28 cellular contexts compared by ENCODE assay signal in genomic region chr16:82732461-82732860, GRCh38.
"Had no signal": no experiment of that assay in that cellular context is flagged by ENCODE, and none has a peak within 500 bp of the region (broad histone marks: within the 10 kb centered on the region; RNA-seq: fewer than 3 reads in every experiment).

No MANE protein-coding gene starts in this region.

- H3K4me2 ChIP-seq: KMS-11, SK-N-SH had no signal

- H3K27ac ChIP-seq: KMS-11, Peyer's patch, RWPE1, SJCRH30, VCaP had no signal

- H3K4me3 ChIP-seq: Peyer's patch, SJCRH30 had no signal

- H3K27me3 ChIP-seq: Peyer's patch, SJCRH30 had no signal

- H3K9me2 ChIP-seq: SK-N-SH had no signal

- DNase-seq: activated CD4-positive, alpha-beta memory T cell treated with anti-CD3 and anti-CD28 coated beads for 36 hours; activated CD4-positive, alpha-beta T cell treated with anti-CD3 and anti-CD28 coated beads, Interleukin-2, amount 10 ng/mL, durations not matched to agents 7 days and 5 days; activated CD4-positive, CD25-positive, alpha-beta regulatory T cell; activated CD8-positive, alpha-beta memory T cell treated with anti-CD3 and anti-CD28 coated beads for 24 hours; activated gamma-delta T cell treated with Interleukin-2 at 50 U/mL for 16 hours; activated naive CD4-positive, alpha-beta T cell treated with anti-CD3 and anti-CD28 coated beads, Interleukin-2, amount 10 ng/mL, durations not matched to agents 7 days and 5 days; activated naive CD8-positive, alpha-beta T cell treated with anti-CD3 and anti-CD28 coated beads for 36 hours; activated T-cell treated with anti-CD3 and anti-CD28 coated beads, Interleukin-2, amount 50 U/mL, for 48 hours; anterior cingulate cortex; MM.1S; NCI-H1105; NCI-H1436; NCI-H1694 treated with DMSO at 0.1 percent for 48 hours; NCI-H2029 treated with DMSO at 0.1 percent for 48 hours; NCI-H345; NCI-H510A; NCI-H69; NK-92 treated with Interleukin-12 subunit alpha and Interleukin-12 subunit beta, amount 100 ng/mL, for 24 hours; OCI-M1; Peyer's patch; Right ventricle myocardium superior; SJCRH30; SK-N-SH; T-helper 1 cell had no signal

- H3K9me3 ChIP-seq: Peyer's patch, SJCRH30 had no signal

- ATAC-seq: activated T-helper 17 cell treated with anti-CD3 and anti-CD28 coated beads, Interleukin-2, amount 50 U/mL, for 72 hours had no signal

- H3K9ac ChIP-seq: KMS-11, SK-N-SH had no signal

- H3K36me3 ChIP-seq: Peyer's patch, SJCRH30 had no signal

- H3K4me1 ChIP-seq: Peyer's patch, SJCRH30 had no signal
